ENCODE assay signal across 1 cellular context in the genomic region with DNA sequence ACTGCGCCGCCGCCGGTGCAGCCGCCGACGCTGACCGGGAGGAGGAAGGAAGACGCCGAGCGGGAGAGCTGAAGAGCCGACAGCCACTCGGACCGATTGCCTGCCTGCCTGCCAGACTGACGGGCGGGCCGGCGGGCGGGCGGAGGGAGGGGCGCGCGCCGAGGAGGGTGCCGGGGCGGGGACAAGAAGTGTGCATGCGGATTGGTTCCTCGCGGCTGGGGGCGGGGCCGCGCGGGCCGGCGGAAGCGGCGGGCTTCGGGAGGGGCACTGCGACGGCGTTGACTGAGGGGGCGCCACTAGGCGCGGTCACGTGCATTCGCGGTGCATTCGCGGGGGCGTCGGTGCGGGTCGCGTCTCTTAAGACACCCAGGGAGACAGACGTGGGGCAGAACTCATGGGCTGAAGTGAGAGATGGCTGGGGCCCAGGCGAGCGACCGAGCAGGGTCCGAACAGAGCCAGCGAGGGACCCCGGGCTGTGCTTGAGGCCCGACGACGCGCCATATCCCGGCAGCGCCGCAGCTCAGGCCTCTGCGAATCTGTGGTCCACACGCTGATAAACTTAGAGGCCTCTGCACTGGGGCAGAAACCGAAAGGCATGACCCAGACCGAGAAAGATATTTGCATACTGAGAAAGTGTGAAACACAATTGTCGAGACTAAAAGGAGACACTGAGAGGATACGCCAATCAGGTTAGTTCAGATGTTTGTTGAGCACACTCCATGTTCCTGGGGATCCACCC.
TF ChIP-seq lines count a peak whose summit lies in the region.

A gene (minus strand): TSS at position 118 of the 739 bp plus-strand sequence. CDS start 205 bp downstream, outside the sequence.

TF ChIP-seq in HepG2, 621 proteins besides CTCF, POLR2A, EP300 and RAD21 (continued from another document and continues in another):
- TF ChIP-seq, protein P1, sequence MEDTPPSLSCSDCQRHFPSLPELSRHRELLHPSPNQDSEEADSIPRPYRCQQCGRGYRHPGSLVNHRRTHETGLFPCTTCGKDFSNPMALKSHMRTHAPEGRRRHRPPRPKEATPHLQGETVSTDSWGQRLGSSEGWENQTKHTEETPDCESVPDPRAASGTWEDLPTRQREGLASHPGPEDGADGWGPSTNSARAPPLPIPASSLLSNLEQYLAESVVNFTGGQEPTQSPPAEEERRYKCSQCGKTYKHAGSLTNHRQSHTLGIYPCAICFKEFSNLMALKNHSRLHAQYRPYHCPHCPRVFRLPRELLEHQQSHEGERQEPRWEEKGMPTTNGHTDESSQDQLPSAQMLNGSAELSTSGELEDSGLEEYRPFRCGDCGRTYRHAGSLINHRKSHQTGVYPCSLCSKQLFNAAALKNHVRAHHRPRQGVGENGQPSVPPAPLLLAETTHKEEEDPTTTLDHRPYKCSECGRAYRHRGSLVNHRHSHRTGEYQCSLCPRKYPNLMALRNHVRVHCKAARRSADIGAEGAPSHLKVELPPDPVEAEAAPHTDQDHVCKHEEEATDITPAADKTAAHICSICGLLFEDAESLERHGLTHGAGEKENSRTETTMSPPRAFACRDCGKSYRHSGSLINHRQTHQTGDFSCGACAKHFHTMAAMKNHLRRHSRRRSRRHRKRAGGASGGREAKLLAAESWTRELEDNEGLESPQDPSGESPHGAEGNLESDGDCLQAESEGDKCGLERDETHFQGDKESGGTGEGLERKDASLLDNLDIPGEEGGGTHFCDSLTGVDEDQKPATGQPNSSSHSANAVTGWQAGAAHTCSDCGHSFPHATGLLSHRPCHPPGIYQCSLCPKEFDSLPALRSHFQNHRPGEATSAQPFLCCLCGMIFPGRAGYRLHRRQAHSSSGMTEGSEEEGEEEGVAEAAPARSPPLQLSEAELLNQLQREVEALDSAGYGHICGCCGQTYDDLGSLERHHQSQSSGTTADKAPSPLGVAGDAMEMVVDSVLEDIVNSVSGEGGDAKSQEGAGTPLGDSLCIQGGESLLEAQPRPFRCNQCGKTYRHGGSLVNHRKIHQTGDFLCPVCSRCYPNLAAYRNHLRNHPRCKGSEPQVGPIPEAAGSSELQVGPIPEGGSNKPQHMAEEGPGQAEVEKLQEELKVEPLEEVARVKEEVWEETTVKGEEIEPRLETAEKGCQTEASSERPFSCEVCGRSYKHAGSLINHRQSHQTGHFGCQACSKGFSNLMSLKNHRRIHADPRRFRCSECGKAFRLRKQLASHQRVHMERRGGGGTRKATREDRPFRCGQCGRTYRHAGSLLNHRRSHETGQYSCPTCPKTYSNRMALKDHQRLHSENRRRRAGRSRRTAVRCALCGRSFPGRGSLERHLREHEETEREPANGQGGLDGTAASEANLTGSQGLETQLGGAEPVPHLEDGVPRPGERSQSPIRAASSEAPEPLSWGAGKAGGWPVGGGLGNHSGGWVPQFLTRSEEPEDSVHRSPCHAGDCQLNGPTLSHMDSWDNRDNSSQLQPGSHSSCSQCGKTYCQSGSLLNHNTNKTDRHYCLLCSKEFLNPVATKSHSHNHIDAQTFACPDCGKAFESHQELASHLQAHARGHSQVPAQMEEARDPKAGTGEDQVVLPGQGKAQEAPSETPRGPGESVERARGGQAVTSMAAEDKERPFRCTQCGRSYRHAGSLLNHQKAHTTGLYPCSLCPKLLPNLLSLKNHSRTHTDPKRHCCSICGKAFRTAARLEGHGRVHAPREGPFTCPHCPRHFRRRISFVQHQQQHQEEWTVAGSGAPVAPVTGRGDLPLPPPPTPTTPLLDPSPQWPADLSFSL (CRISPR knock-in tag; IDR thresholded peaks at IDR 0.05) = no peak
- TF ChIP-seq ZNF780A (CRISPR knock-in tag; IDR thresholded peaks at IDR 0.05) = 0 out of 2 replicates have a peak, but pooled peaks have one; percentile 61
- TF ChIP-seq ZNF775 (CRISPR knock-in tag; IDR thresholded peaks at IDR 0.05; ENCODE audit: borderline replicate concordance) = no peak
- TF ChIP-seq IRX3 (CRISPR knock-in tag; IDR thresholded peaks at IDR 0.05; ENCODE audit: borderline replicate concordance, low read depth) = no peak
- TF ChIP-seq ZNF484 (CRISPR knock-in tag; IDR thresholded peaks at IDR 0.05; ENCODE audit: borderline replicate concordance, low read depth) = no peak
- TF ChIP-seq ZBTB1 (CRISPR knock-in tag; IDR thresholded peaks at IDR 0.05; ENCODE audit: borderline replicate concordance) = no peak
- TF ChIP-seq, protein P2, sequence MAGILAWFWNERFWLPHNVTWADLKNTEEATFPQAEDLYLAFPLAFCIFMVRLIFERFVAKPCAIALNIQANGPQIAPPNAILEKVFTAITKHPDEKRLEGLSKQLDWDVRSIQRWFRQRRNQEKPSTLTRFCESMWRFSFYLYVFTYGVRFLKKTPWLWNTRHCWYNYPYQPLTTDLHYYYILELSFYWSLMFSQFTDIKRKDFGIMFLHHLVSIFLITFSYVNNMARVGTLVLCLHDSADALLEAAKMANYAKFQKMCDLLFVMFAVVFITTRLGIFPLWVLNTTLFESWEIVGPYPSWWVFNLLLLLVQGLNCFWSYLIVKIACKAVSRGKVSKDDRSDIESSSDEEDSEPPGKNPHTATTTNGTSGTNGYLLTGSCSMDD (CRISPR knock-in tag; IDR thresholded peaks at IDR 0.05) = no peak
- no peak; the same call in 1 of the 2 replicates for TF ChIP-seq SMAD3 (CRISPR knock-in tag; IDR thresholded peaks at IDR 0.05)
- TF ChIP-seq ETV5 (CRISPR knock-in tag; IDR thresholded peaks at IDR 0.05; ENCODE audit: borderline replicate concordance) = peak; percentile 91
- no peak for TF ChIP-seq ZKSCAN8 (CRISPR knock-in tag; IDR thresholded peaks at IDR 0.05; ENCODE audit: borderline replicate concordance)
- peak; percentile 80 for TF ChIP-seq SNAI1 (CRISPR knock-in tag; IDR thresholded peaks at IDR 0.05; ENCODE audit: borderline replicate concordance)
- TF ChIP-seq, protein P3, sequence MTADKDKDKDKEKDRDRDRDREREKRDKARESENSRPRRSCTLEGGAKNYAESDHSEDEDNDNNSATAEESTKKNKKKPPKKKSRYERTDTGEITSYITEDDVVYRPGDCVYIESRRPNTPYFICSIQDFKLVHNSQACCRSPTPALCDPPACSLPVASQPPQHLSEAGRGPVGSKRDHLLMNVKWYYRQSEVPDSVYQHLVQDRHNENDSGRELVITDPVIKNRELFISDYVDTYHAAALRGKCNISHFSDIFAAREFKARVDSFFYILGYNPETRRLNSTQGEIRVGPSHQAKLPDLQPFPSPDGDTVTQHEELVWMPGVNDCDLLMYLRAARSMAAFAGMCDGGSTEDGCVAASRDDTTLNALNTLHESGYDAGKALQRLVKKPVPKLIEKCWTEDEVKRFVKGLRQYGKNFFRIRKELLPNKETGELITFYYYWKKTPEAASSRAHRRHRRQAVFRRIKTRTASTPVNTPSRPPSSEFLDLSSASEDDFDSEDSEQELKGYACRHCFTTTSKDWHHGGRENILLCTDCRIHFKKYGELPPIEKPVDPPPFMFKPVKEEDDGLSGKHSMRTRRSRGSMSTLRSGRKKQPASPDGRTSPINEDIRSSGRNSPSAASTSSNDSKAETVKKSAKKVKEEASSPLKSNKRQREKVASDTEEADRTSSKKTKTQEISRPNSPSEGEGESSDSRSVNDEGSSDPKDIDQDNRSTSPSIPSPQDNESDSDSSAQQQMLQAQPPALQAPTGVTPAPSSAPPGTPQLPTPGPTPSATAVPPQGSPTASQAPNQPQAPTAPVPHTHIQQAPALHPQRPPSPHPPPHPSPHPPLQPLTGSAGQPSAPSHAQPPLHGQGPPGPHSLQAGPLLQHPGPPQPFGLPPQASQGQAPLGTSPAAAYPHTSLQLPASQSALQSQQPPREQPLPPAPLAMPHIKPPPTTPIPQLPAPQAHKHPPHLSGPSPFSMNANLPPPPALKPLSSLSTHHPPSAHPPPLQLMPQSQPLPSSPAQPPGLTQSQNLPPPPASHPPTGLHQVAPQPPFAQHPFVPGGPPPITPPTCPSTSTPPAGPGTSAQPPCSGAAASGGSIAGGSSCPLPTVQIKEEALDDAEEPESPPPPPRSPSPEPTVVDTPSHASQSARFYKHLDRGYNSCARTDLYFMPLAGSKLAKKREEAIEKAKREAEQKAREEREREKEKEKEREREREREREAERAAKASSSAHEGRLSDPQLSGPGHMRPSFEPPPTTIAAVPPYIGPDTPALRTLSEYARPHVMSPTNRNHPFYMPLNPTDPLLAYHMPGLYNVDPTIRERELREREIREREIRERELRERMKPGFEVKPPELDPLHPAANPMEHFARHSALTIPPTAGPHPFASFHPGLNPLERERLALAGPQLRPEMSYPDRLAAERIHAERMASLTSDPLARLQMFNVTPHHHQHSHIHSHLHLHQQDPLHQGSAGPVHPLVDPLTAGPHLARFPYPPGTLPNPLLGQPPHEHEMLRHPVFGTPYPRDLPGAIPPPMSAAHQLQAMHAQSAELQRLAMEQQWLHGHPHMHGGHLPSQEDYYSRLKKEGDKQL (CRISPR knock-in tag; IDR thresholded peaks at IDR 0.05; ENCODE audit: low read depth) = no peak
- TF ChIP-seq PAF1 (CRISPR knock-in tag; IDR thresholded peaks at IDR 0.05) = no peak
- TF ChIP-seq, protein P4, sequence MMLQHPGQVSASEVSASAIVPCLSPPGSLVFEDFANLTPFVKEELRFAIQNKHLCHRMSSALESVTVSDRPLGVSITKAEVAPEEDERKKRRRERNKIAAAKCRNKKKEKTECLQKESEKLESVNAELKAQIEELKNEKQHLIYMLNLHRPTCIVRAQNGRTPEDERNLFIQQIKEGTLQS (CRISPR knock-in tag; IDR thresholded peaks at IDR 0.05) = no peak
- peak; percentile 98 for TF ChIP-seq ZBTB7B (CRISPR knock-in tag; IDR thresholded peaks at IDR 0.05)
- TF ChIP-seq FOXP1 (IDR thresholded peaks at IDR 0.05) = no peak
- TF ChIP-seq FOXP1 (CRISPR knock-in tag; IDR thresholded peaks at IDR 0.05) = no peak
- TF ChIP-seq, protein P5, sequence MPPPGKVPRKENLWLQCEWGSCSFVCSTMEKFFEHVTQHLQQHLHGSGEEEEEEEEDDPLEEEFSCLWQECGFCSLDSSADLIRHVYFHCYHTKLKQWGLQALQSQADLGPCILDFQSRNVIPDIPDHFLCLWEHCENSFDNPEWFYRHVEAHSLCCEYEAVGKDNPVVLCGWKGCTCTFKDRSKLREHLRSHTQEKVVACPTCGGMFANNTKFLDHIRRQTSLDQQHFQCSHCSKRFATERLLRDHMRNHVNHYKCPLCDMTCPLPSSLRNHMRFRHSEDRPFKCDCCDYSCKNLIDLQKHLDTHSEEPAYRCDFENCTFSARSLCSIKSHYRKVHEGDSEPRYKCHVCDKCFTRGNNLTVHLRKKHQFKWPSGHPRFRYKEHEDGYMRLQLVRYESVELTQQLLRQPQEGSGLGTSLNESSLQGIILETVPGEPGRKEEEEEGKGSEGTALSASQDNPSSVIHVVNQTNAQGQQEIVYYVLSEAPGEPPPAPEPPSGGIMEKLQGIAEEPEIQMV (CRISPR knock-in tag; IDR thresholded peaks at IDR 0.05; ENCODE audit: low read depth) = no peak
- no peak for TF ChIP-seq ZFP36L2 (CRISPR knock-in tag; IDR thresholded peaks at IDR 0.05)
- TF ChIP-seq SAP130 (CRISPR knock-in tag; IDR thresholded peaks at IDR 0.05; ENCODE audit: low read depth) = peak; percentile 91
- no peak for TF ChIP-seq ZNF567 (CRISPR knock-in tag; IDR thresholded peaks at IDR 0.05; ENCODE audit: borderline replicate concordance)
- peak; percentile 59; the same call in 1 of the 2 replicates for TF ChIP-seq NFYB (CRISPR knock-in tag; IDR thresholded peaks at IDR 0.05)
- TF ChIP-seq YEATS2 (CRISPR knock-in tag; IDR thresholded peaks at IDR 0.05; ENCODE audit: borderline replicate concordance) = peak; percentile 63; the same call in 1 of the 2 replicates
- TF ChIP-seq, protein P6, sequence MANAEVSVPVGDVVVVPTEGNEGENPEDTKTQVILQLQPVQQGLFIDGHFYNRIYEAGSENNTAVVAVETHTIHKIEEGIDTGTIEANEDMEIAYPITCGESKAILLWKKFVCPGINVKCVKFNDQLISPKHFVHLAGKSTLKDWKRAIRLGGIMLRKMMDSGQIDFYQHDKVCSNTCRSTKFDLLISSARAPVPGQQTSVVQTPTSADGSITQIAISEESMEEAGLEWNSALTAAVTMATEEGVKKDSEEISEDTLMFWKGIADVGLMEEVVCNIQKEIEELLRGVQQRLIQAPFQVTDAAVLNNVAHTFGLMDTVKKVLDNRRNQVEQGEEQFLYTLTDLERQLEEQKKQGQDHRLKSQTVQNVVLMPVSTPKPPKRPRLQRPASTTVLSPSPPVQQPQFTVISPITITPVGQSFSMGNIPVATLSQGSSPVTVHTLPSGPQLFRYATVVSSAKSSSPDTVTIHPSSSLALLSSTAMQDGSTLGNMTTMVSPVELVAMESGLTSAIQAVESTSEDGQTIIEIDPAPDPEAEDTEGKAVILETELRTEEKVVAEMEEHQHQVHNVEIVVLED (CRISPR knock-in tag; IDR thresholded peaks at IDR 0.05; ENCODE audit: borderline replicate concordance) = peak; percentile 84
- no peak for TF ChIP-seq ZNF598 (CRISPR knock-in tag; IDR thresholded peaks at IDR 0.05; ENCODE audit: borderline replicate concordance)
- TF ChIP-seq, protein P7, sequence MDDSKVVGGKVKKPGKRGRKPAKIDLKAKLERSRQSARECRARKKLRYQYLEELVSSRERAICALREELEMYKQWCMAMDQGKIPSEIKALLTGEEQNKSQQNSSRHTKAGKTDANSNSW (CRISPR knock-in tag; IDR thresholded peaks at IDR 0.05; ENCODE audit: borderline replicate concordance) = 0 out of 2 replicates have a peak, but pooled peaks have one; percentile 22
- TF ChIP-seq, protein P8, sequence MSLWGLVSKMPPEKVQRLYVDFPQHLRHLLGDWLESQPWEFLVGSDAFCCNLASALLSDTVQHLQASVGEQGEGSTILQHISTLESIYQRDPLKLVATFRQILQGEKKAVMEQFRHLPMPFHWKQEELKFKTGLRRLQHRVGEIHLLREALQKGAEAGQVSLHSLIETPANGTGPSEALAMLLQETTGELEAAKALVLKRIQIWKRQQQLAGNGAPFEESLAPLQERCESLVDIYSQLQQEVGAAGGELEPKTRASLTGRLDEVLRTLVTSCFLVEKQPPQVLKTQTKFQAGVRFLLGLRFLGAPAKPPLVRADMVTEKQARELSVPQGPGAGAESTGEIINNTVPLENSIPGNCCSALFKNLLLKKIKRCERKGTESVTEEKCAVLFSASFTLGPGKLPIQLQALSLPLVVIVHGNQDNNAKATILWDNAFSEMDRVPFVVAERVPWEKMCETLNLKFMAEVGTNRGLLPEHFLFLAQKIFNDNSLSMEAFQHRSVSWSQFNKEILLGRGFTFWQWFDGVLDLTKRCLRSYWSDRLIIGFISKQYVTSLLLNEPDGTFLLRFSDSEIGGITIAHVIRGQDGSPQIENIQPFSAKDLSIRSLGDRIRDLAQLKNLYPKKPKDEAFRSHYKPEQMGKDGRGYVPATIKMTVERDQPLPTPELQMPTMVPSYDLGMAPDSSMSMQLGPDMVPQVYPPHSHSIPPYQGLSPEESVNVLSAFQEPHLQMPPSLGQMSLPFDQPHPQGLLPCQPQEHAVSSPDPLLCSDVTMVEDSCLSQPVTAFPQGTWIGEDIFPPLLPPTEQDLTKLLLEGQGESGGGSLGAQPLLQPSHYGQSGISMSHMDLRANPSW (CRISPR knock-in tag; IDR thresholded peaks at IDR 0.05; ENCODE audit: borderline replicate concordance) = no peak
- 0 out of 2 replicates have a peak, but pooled peaks have one; percentile 83 for TF ChIP-seq SMAD9 (CRISPR knock-in tag; IDR thresholded peaks at IDR 0.05)
- TF ChIP-seq CCDC6 (CRISPR knock-in tag; IDR thresholded peaks at IDR 0.05) = peak; percentile 92
- TF ChIP-seq ZNF556 (CRISPR knock-in tag; IDR thresholded peaks at IDR 0.05; ENCODE audit: borderline replicate concordance) = no peak
- TF ChIP-seq KLF11 (CRISPR knock-in tag; IDR thresholded peaks at IDR 0.05) = no peak
- TF ChIP-seq FOSL1 (CRISPR knock-in tag; IDR thresholded peaks at IDR 0.05; ENCODE audit: borderline replicate concordance) = no peak
- 0 out of 2 replicates have a peak, but pooled peaks have one; percentile 33 for TF ChIP-seq SATB2 (CRISPR knock-in tag; IDR thresholded peaks at IDR 0.05)
- TF ChIP-seq SIX1 (CRISPR knock-in tag; IDR thresholded peaks at IDR 0.05; ENCODE audit: borderline replicate concordance) = no peak
- peak; percentile 51; the same call in 1 of the 2 replicates for TF ChIP-seq MEF2D (CRISPR knock-in tag; IDR thresholded peaks at IDR 0.05)
- TF ChIP-seq ZNF563 (CRISPR knock-in tag; IDR thresholded peaks at IDR 0.05) = no peak; the same call in 1 of the 2 replicates
- no peak for TF ChIP-seq NRL (CRISPR knock-in tag; IDR thresholded peaks at IDR 0.05; ENCODE audit: borderline replicate concordance)
